Comparison of ENCODE assay signal across 8 cellular contexts in the genomic region with DNA sequence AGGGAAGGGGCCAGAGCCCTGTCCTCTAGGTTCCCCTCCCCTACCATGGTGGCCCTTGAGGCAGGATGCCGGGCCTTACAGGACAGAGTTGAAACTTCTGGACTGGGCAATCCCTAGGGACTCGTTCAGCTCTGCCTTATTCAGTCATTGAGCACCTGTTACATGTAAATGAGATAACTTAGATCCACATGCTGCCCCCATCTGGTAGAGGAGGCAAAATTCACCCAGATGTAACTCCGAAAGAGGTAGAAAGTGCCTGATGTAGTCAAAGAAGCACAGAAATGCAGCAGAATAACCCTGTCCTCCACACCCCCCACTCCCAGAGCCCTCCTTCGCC. TPM values are rescaled to one million over a fixed set of nuclear protein-coding genes. Genes with fewer than 3 reads are reported as not detected.
A peak's percentile ranks its signal among the peaks of the same experiment; 100 is the strongest.
DNase-seq lines count a peak whose midpoint lies in the region; TF ChIP-seq lines count a peak whose summit lies in the region.

No MANE protein-coding gene starts in this region.

- no peaks in the 10 kb centered on the region; the same call in 1 of the 2 replicates for H3F3A ChIP-seq in PC-9 (ENCODE audit: insufficient read depth, low read depth)

- H3K9me3 ChIP-seq in HAP-1, result peaks cover 7% of the 10 kb centered on the region
- peaks cover 5% of the 10 kb centered on the region; the same call in 1 of the 2 replicates for H3K9me3 ChIP-seq in PC-9 (ENCODE audit: insufficient read depth, low read depth)
- H3K9me3 ChIP-seq in adrenal gland (replicated peaks in 1 of 3), result no peaks in the 10 kb centered on the region
- peaks cover 8% of the 10 kb centered on the region for H3K9me3 ChIP-seq in left ventricle myocardium inferior (replicated peaks)

- TF ChIP-seq CTCF in LNCaP clone FGC (IDR thresholded peaks at IDR 0.05; ENCODE audit: control insufficient read depth, extremely low read depth, insufficient read depth) (peak; percentile 72), PC-9 (conservative IDR thresholded peaks at IDR 0.05) (peak; percentile 72), adrenal gland (IDR thresholded peaks at IDR 0.05) (peak; percentile 59 to 63 (median 60)), left ventricle myocardium inferior (IDR thresholded peaks at IDR 0.05; ENCODE audit: borderline replicate concordance) (peak; percentile 77)

- BruUV-seq in PC-9 (replicated peaks; lab: Mats Ljungman, UMichigan), result no TSS peak

- H3K79me2 ChIP-seq in PC-9 (ENCODE audit: low read depth), result no peaks in the 10 kb centered on the region

- no peaks in the 10 kb centered on the region for H3K36me3 ChIP-seq in HAP-1 (replicated peaks)
- H3K36me3 ChIP-seq in PC-9 (ENCODE audit: low read depth), result no peaks in the 10 kb centered on the region
- no peaks in the 10 kb centered on the region for H3K36me3 ChIP-seq in adrenal gland (replicated peaks in 1 of 2)
- H3K36me3 ChIP-seq in left ventricle myocardium inferior, result no peaks in the 10 kb centered on the region

- 0 to 4% (median 1%) methylated on average over 4 of the region's 4 CpGs for WGBS in adrenal gland, 4 donors

- H3K27me3 ChIP-seq in HAP-1 (ENCODE audit: low read depth) (peaks cover 22% of the 10 kb centered on the region), PC-9 (ENCODE audit: insufficient read depth, low read depth) (peaks cover 43% of the 10 kb centered on the region), adrenal gland (no peaks in the 10 kb centered on the region), left ventricle myocardium inferior (ENCODE audit: low read depth) (no peaks in the 10 kb centered on the region)

- no peak for TF ChIP-seq POLR2A in adrenal gland (IDR thresholded peaks at IDR 0.05)

- peak overlapping the region; percentile 92 for H3K4me2 ChIP-seq in PC-9

- DNase-seq in GM04504 (ENCODE audit: low read depth) (peak; percentile 41), HAP-1 (ENCODE audit: low spot score in 2 of 2) (peak; percentile 85 to 89), LNCaP clone FGC (ENCODE audit: low read depth) (peak; percentile 48), PC-9 (peak; percentile 65 to 66), adrenal gland (peak; percentile 69 to 87 (median 74)), left ventricle myocardium inferior (peak; percentile 34), pulmonary artery endothelial cell (ENCODE audit: low read depth, low spot score) (peak; percentile 49), cerebellar nuclear complex (lab: John Stamatoyannopoulos, UW) (no peak)

- H3K4me1 ChIP-seq in HAP-1 (peaks cover 16% of the 10 kb centered on the region), PC-9 (replicated peaks; ENCODE audit: insufficient read depth) (peaks cover 16% of the 10 kb centered on the region), adrenal gland (replicated peaks in 1 of 2) (peaks cover 19 to 25% of the 10 kb centered on the region in 2 donors), left ventricle myocardium inferior (peaks cover 33% of the 10 kb centered on the region)

- CTCF ChIA-PET in PC-9 (lab: Charles Lee), result interaction anchor here (1.2 kb wide), 1 partner anchor 121 kb away, joined by 5 read pairs; no protein-coding TSS in a partner anchor

- peaks cover 6% of the 10 kb centered on the region; the same call in 1 of the 2 replicates for H4K20me1 ChIP-seq in PC-9 (ENCODE audit: insufficient read depth)

- no peak overlapping the region for H3K27ac ChIP-seq in PC-9
- peak overlapping the region in 1 of 5 donors; percentile 26 for H3K27ac ChIP-seq in adrenal gland
- H3K27ac ChIP-seq in left ventricle myocardium inferior (replicated peaks), result peak overlapping the region; percentile 92

- H3K9me2 ChIP-seq in PC-9 (ENCODE audit: insufficient read depth), result no peaks in the 10 kb centered on the region

- POLR2A ChIA-PET in PC-9 (lab: Charles Lee; ENCODE audit: unreplicated experiment), result no interaction called here

- H3K4me3 ChIP-seq in HAP-1 (no peak overlapping the region), LNCaP clone FGC (ENCODE audit: low read depth, low read length) (no peak overlapping the region), PC-9 (0 out of 2 replicates have a peak overlapping the region, but pooled peaks have one; percentile 58), adrenal gland (peak overlapping the region in 2 of 4 donors; percentile 53 to 56), left ventricle myocardium inferior (peak overlapping the region; percentile 83)

- intact Hi-C loops in PC-9 (cut with micrococcal nuclease; ENCODE audit: unreplicated experiment) (loop anchor here (2.0 to 5.0 kb wide), 3 partner anchors 36 to 175 kb away; no protein-coding TSS in a partner anchor), adrenal gland (cut with DNase I) (loop anchor here in 1 of 2 donors (5.0 kb wide), 1 partner anchor 36 kb away; no protein-coding TSS in a partner anchor), left ventricle myocardium inferior (cut with micrococcal nuclease) (no loop called here)

- in situ Hi-C loops in HAP-1 (cut with MboI; ENCODE audit: low sequenced_read_pairs), result no loop called here

- no peak overlapping the region for H2AFZ ChIP-seq in PC-9

RNA-seq across cellular contexts. Expression of gene GGTA1, which starts 1.5 kb away (rescaled TPM):
- total RNA-seq in PC-9 (2021), result not detected in 2 replicates
- total RNA-seq in adrenal gland, result 10 to 100 TPM in 4 of 8 donors, 1 to 10 TPM in 4; 1.5 to 34.1 (median 10.9) TPM
- polyA plus RNA-seq in adrenal gland, result 1 to 10 TPM; 5.3 to 6.2 (median 6.1) TPM
- total RNA-seq in left ventricle myocardium inferior, result 34.1 TPM
- 0.18 and 0.53 TPM in 2 replicates for total RNA-seq in pulmonary artery endothelial cell

Comparison
In these comparisons a context has a peak if more than half of its experiments do, and no peak if none do; other contexts are left out.
1. DNase-seq: peak in GM04504 (single experiment), HAP-1 (2 of 2), LNCaP clone FGC (single experiment), PC-9 (2 of 2), adrenal gland (7 of 7), left ventricle myocardium inferior (single experiment) and pulmonary artery endothelial cell (single experiment); none in cerebellar nuclear complex (0 of 2).
2. H3K4me3 ChIP-seq: peak in PC-9 (single experiment) and left ventricle myocardium inferior (single experiment); none in HAP-1 (single experiment) and LNCaP clone FGC (single experiment).
3. Peak in every context shown above with its lines, with median percentiles within 50 percentile points of each other: CTCF ChIP-seq.